ENCODE assay signal across 17 cellular contexts in genomic region chr7:40499718-40500117, GRCh38.
"Had no signal": no experiment of that assay in that cellular context is flagged by ENCODE, and none has a peak within 500 bp of the region (broad histone marks: within the 10 kb centered on the region; RNA-seq: fewer than 3 reads in every experiment).

No MANE protein-coding gene starts in this region.

- H2AFZ ChIP-seq: parathyroid adenoma had no signal

- H3K79me2 ChIP-seq: parathyroid adenoma had no signal

- H3K27me3 ChIP-seq: tibial artery, vagina had no signal

- H3K4me3 ChIP-seq: lung, tibial artery, vagina had no signal

- H3K36me3 ChIP-seq: tibial artery, vagina had no signal

- DNase-seq: activated B cell treated with CpG ODN at 0.5 μM for 24 hours; activated CD4-positive, alpha-beta T cell treated with anti-CD3 and anti-CD28 coated beads for 48 hours; activated CD8-positive, alpha-beta T cell treated with anti-CD3 and anti-CD28 coated beads for 36 hours; activated effector memory CD4-positive, alpha-beta T cell treated with anti-CD3 and anti-CD28 coated beads, Interleukin-2, amount 50 U/mL, for 16 hours; activated T-cell treated with anti-CD3 and anti-CD28 coated beads, Interleukin-2, amount 50 U/mL, for 4 hours; amniotic stem cell; cerebellar nuclear complex; dermis blood vessel endothelial cell; effector memory CD8-positive, alpha-beta T cell; left colon; stimulated activated CD4-positive, alpha-beta T cell treated with anti-CD3 and anti-CD28 coated beads, Interleukin-2, amount 100 ng/mL, for 48 hours; tibial artery had no signal

- H3K9me3 ChIP-seq: tibial artery, vagina had no signal

- H3K27ac ChIP-seq: parathyroid adenoma, tibial artery, vagina had no signal

- H3K4me1 ChIP-seq: parathyroid adenoma, tibial artery, vagina had no signal

- H3K9ac ChIP-seq: parathyroid adenoma had no signal

- ATAC-seq: activated CD8-positive, alpha-beta T cell treated with anti-CD3 and anti-CD28 coated beads for 36 hours; activated naive CD4-positive, alpha-beta T cell treated with anti-CD3 and anti-CD28 coated beads, Interleukin-2, amount 50 U/mL, for 72 hours; activated T-cell treated with anti-CD3 and anti-CD28 coated beads, Interleukin-2, amount 50 U/mL, for 4 hours; effector memory CD8-positive, alpha-beta T cell; left colon; stimulated activated memory B cell treated with anti-CD40 and anti-IgM and Interleukin-4, amounts not matched to agents 10 μg/mL and 1 μg/mL and 100 μg/mL, for 72 hours had no signal
